8 cellular contexts compared by ENCODE assay signal in genomic region chr10:128124813-128125403, GRCh38. TPM values are rescaled to one million over a fixed set of nuclear protein-coding genes. Genes with fewer than 3 reads are reported as not detected.
DNase-seq lines count a peak whose midpoint lies in the region; ATAC-seq and TF ChIP-seq lines count a peak whose summit lies in the region.

No MANE protein-coding gene starts in this region.

- H3K4me3 ChIP-seq in fibroblast of pulmonary artery (replicated peaks; ENCODE audit: low read depth, low read length) (peak overlapping the region; percentile 72), psoas muscle (no peak overlapping the region)

- DNase-seq in T-helper 2 cell treated with Interferon-gamma antibody and Interleukin-4, amounts not matched to agents 5 μg/mL and 100 μg/mL, for 36 hours (ENCODE audit: low spot score): no peak
- no peak for DNase-seq in T-helper 2 cell
- DNase-seq in RWPE1 (ENCODE audit: low spot score): peak; percentile 29
- DNase-seq in fibroblast of pulmonary artery (ENCODE audit: low read depth): no peak
- DNase-seq in psoas muscle: no peak

- H3K27me3 ChIP-seq in psoas muscle (ENCODE audit: insufficient read depth in 3 of 3, low read length in 2 of 3): peaks cover 0 to 40% (median 10%) of the 10 kb centered on the region in 3 donors

- no peak for ATAC-seq in stimulated activated memory B cell treated with anti-CD40 and anti-IgM and Interleukin-4, amounts not matched to agents 10 μg/mL and 1 μg/mL and 100 μg/mL, for 72 hours
- ATAC-seq in GM18519 (IDR thresholded peaks at IDR 0.05; ENCODE audit: low FRiP score, unreplicated experiment) (no peak), psoas muscle (no peak), HG02884 (IDR thresholded peaks at IDR 0.05; ENCODE audit: unreplicated experiment) (no peak)

- no peaks in the 10 kb centered on the region for H3K9me3 ChIP-seq in psoas muscle

- WGBS in psoas muscle, 3 donors: 27 to 28% (median 27%) methylated on average over 11 of the region's 11 CpGs

- peak overlapping the region; percentile 97 for H3K4me3 Mint-ChIP-seq in T-helper 2 cell treated with Interferon-gamma antibody and Interleukin-4, amounts not matched to agents 5 μg/mL and 100 μg/mL, for 36 hours
- H3K4me3 Mint-ChIP-seq in stimulated activated memory B cell treated with anti-CD40 and anti-IgM and Interleukin-4, amounts not matched to agents 10 μg/mL and 1 μg/mL and 100 μg/mL, for 72 hours: peak overlapping the region; percentile 91

- CTCF ChIA-PET in RWPE1 (lab: Yijun Ruan, JAX): interaction anchor here (1.1 kb wide), 1 partner anchor 47 kb away, joined by 4 read pairs; no protein-coding TSS in a partner anchor

- no peaks in the 10 kb centered on the region for H3K27me3 Mint-ChIP-seq in T-helper 2 cell treated with Interferon-gamma antibody and Interleukin-4, amounts not matched to agents 5 μg/mL and 100 μg/mL, for 36 hours (ENCODE audit: low read depth)
- H3K27me3 Mint-ChIP-seq in stimulated activated memory B cell treated with anti-CD40 and anti-IgM and Interleukin-4, amounts not matched to agents 10 μg/mL and 1 μg/mL and 100 μg/mL, for 72 hours: peaks cover 25% of the 10 kb centered on the region

- intact Hi-C loops in psoas muscle (cut with DNase I): no loop called here

- TF ChIP-seq CTCF in RWPE1 (conservative IDR thresholded peaks at IDR 0.05; ENCODE audit: low read depth): no peak
- no peak for TF ChIP-seq CTCF in fibroblast of pulmonary artery (IDR thresholded peaks at IDR 0.05; ENCODE audit: low read length, missing control alignments)
- no peak for TF ChIP-seq CTCF in psoas muscle (IDR thresholded peaks at IDR 0.05)

- peak overlapping the region; percentile 95 for H3K27ac Mint-ChIP-seq in T-helper 2 cell treated with Interferon-gamma antibody and Interleukin-4, amounts not matched to agents 5 μg/mL and 100 μg/mL, for 36 hours
- H3K27ac Mint-ChIP-seq in stimulated activated memory B cell treated with anti-CD40 and anti-IgM and Interleukin-4, amounts not matched to agents 10 μg/mL and 1 μg/mL and 100 μg/mL, for 72 hours: peak overlapping the region; percentile 63

- no peaks in the 10 kb centered on the region for H3K9me3 Mint-ChIP-seq in T-helper 2 cell treated with Interferon-gamma antibody and Interleukin-4, amounts not matched to agents 5 μg/mL and 100 μg/mL, for 36 hours
- no peaks in the 10 kb centered on the region for H3K9me3 Mint-ChIP-seq in stimulated activated memory B cell treated with anti-CD40 and anti-IgM and Interleukin-4, amounts not matched to agents 10 μg/mL and 1 μg/mL and 100 μg/mL, for 72 hours

- peaks cover 49% of the 10 kb centered on the region for H3K36me3 Mint-ChIP-seq in T-helper 2 cell treated with Interferon-gamma antibody and Interleukin-4, amounts not matched to agents 5 μg/mL and 100 μg/mL, for 36 hours (ENCODE audit: low read depth)
- H3K36me3 Mint-ChIP-seq in stimulated activated memory B cell treated with anti-CD40 and anti-IgM and Interleukin-4, amounts not matched to agents 10 μg/mL and 1 μg/mL and 100 μg/mL, for 72 hours: no peaks in the 10 kb centered on the region

- H3K4me1 ChIP-seq in psoas muscle: peaks cover 10% of the 10 kb centered on the region

- POLR2A ChIA-PET in RWPE1 (lab: Yijun Ruan, JAX; ENCODE audit: low non-redundant PET): no interaction called here

- H3K36me3 ChIP-seq in psoas muscle (ENCODE audit: insufficient read depth in 1 of 2, low read depth in 1 of 2): no peaks in the 10 kb centered on the region

- H3K27ac ChIP-seq in RWPE1: peak overlapping the region; percentile 83
- H3K27ac ChIP-seq in psoas muscle: no peak overlapping the region

- H3K4me1 Mint-ChIP-seq in T-helper 2 cell treated with Interferon-gamma antibody and Interleukin-4, amounts not matched to agents 5 μg/mL and 100 μg/mL, for 36 hours (ENCODE audit: low read depth): peaks cover 53% of the 10 kb centered on the region
- peaks cover 22% of the 10 kb centered on the region for H3K4me1 Mint-ChIP-seq in stimulated activated memory B cell treated with anti-CD40 and anti-IgM and Interleukin-4, amounts not matched to agents 10 μg/mL and 1 μg/mL and 100 μg/mL, for 72 hours

RNA-seq across cellular contexts. Expression of gene MKI67, which starts 1.3 kb away (rescaled TPM):
- under 1 TPM; 0.02 to 0.84 (median 0.31) TPM for total RNA-seq in psoas muscle
- under 1 TPM in 2 of 3 donors, not detected in 1; 0.06 to 0.07 TPM for polyA plus RNA-seq in psoas muscle
